Comparison of ENCODE assay signal across 19 cellular contexts in genomic region chr6:134345780-134346179, GRCh38. TPM values are rescaled to one million over a fixed set of nuclear protein-coding genes. Genes with fewer than 3 reads are reported as not detected.
A peak's percentile ranks its signal among the peaks of the same experiment; 100 is the strongest.
DNase-seq lines count a peak whose midpoint lies in the region; ATAC-seq and TF ChIP-seq lines count a peak whose summit lies in the region.
"Had no signal": no experiment of that assay in that cellular context is flagged by ENCODE, and none has a peak within 500 bp of the region (broad histone marks: within the 10 kb centered on the region; RNA-seq: fewer than 3 reads in every experiment).

No MANE protein-coding gene starts in this region.

- BruUV-seq in Calu3 (replicated peaks; lab: Mats Ljungman, UMichigan) = no TSS peak

- no peak overlapping the region for H2BK12ac ChIP-seq in mesenchymal stem cell (ENCODE audit: low read length in 2 of 2)

- H3K4me3 ChIP-seq in mesenchymal stem cell (ENCODE audit: insufficient read depth in 1 of 2, low read depth in 1 of 2, low read length in 2 of 2) (no peak overlapping the region), suprapubic skin (no peak overlapping the region), MM.1S (ENCODE audit: low read length) (no peak overlapping the region)
- H3K4me3 ChIP-seq: ascending aorta, SJCRH30, tibial artery had no signal

- H3K27me3 ChIP-seq in mesenchymal stem cell (ENCODE audit: control insufficient read depth in 1 of 2, insufficient read depth in 1 of 2, low read length in 2 of 2) (no peaks in the 10 kb centered on the region), suprapubic skin (no peaks in the 10 kb centered on the region), foreskin keratinocyte (no peaks in the 10 kb centered on the region), MM.1S (replicated peaks; ENCODE audit: insufficient read depth, low read length) (no peaks in the 10 kb centered on the region)
- H3K27me3 ChIP-seq: ascending aorta, SJCRH30, tibial artery had no signal

- ATAC-seq in Right ventricle myocardium inferior = peak; percentile 82
- ATAC-seq in foreskin keratinocyte = no peak
- ATAC-seq: activated CD4-positive, CD25-positive, alpha-beta regulatory T cell treated with anti-CD3 and anti-CD28 coated beads, Interleukin-2, amount 50 U/mL, for 24 hours had no signal

- H3K9ac ChIP-seq in mesenchymal stem cell (ENCODE audit: low read length) (peak overlapping the region; percentile 50), MM.1S (ENCODE audit: low read length) (no peak overlapping the region)

- no peak overlapping the region for H2AFZ ChIP-seq in mesenchymal stem cell (ENCODE audit: low read depth, low read length)
- no peak overlapping the region for H2AFZ ChIP-seq in MM.1S (ENCODE audit: low read length)

- no peak overlapping the region for H4K91ac ChIP-seq in mesenchymal stem cell (ENCODE audit: low read length)

- no peak overlapping the region for H2BK15ac ChIP-seq in mesenchymal stem cell (ENCODE audit: low read depth, poor library complexity, severe bottlenecking)

- H3K36me3 Mint-ChIP-seq in brain (no peaks in the 10 kb centered on the region), Calu3 (ENCODE audit: insufficient read depth, unreplicated experiment) (no peaks in the 10 kb centered on the region)

- no peaks in the 10 kb centered on the region for H4K20me1 ChIP-seq in MM.1S (ENCODE audit: insufficient read depth, low read length)

- H3K4me1 ChIP-seq in mesenchymal stem cell (ENCODE audit: control insufficient read depth, insufficient read depth, low read depth, low read length) (peaks cover 9% of the 10 kb centered on the region), suprapubic skin (peaks cover 32% of the 10 kb centered on the region), foreskin keratinocyte (peaks cover 8% of the 10 kb centered on the region), MM.1S (ENCODE audit: low read length) (no peaks in the 10 kb centered on the region)
- H3K4me1 ChIP-seq: ascending aorta, SJCRH30, tibial artery had no signal

- H3K27ac Mint-ChIP-seq in brain (peak overlapping the region in 4 of 5 experiments; percentile 10 to 83 (median 28)), Calu3 (ENCODE audit: unreplicated experiment) (no peak overlapping the region)

- no peak for TF ChIP-seq CTCF in brain (conservative IDR thresholded peaks at IDR 0.05)
- no peak for TF ChIP-seq CTCF in suprapubic skin (IDR thresholded peaks at IDR 0.05)
- TF ChIP-seq CTCF in foreskin keratinocyte (conservative IDR thresholded peaks at IDR 0.05) = no peak
- TF ChIP-seq CTCF in MM.1S (IDR thresholded peaks at IDR 0.05; ENCODE audit: low read length) = no peak
- TF ChIP-seq CTCF in Calu3 (IDR thresholded peaks at IDR 0.05; ENCODE audit: unreplicated experiment) = no peak

- 98% methylated on average over 5 of the region's 8 CpGs for WGBS in mesenchymal stem cell
- WGBS in suprapubic skin = 60% methylated on average over 8 of the region's 8 CpGs

- no peak overlapping the region for H2BK120ac ChIP-seq in mesenchymal stem cell (ENCODE audit: low read depth, low read length)

- no peaks in the 10 kb centered on the region for H3K79me2 ChIP-seq in MM.1S (ENCODE audit: low read length)

- H3F3A ChIP-seq in MM.1S (ENCODE audit: insufficient read depth, low read length) = no peaks in the 10 kb centered on the region

- H3K27me3 Mint-ChIP-seq in brain (peaks cover 4% of the 10 kb centered on the region), Calu3 (ENCODE audit: unreplicated experiment) (no peaks in the 10 kb centered on the region)

- H3K9me3 Mint-ChIP-seq in brain (no peaks in the 10 kb centered on the region), Calu3 (ENCODE audit: low read depth, unreplicated experiment) (no peaks in the 10 kb centered on the region)

- H3K79me1 ChIP-seq in mesenchymal stem cell (replicated peaks; ENCODE audit: low read length, poor library complexity, severe bottlenecking) = no peaks in the 10 kb centered on the region

- TF ChIP-seq POLR2A in suprapubic skin (IDR thresholded peaks at IDR 0.05) = no peak

- CTCF ChIA-PET in Calu3 (lab: Charles Lee) = no interaction called here

- no peak overlapping the region for H4K8ac ChIP-seq in mesenchymal stem cell (ENCODE audit: low read length)

- no peaks in the 10 kb centered on the region for H3K36me3 ChIP-seq in mesenchymal stem cell (ENCODE audit: control insufficient read depth in 1 of 2, insufficient read depth in 2 of 2, low read depth in 1 of 2, low read length in 2 of 2)
- no peaks in the 10 kb centered on the region for H3K36me3 ChIP-seq in suprapubic skin
- no peaks in the 10 kb centered on the region for H3K36me3 ChIP-seq in MM.1S (replicated peaks; ENCODE audit: insufficient read depth, low read length)
- H3K36me3 ChIP-seq: ascending aorta, SJCRH30, tibial artery had no signal

- no peak overlapping the region for H3K4ac ChIP-seq in mesenchymal stem cell (ENCODE audit: low read depth in 1 of 2, low read length in 2 of 2)

- H2AK5ac ChIP-seq in mesenchymal stem cell (ENCODE audit: low read length, severe bottlenecking) = no peak overlapping the region

- H3K27ac ChIP-seq in mesenchymal stem cell (ENCODE audit: low read length, poor library complexity, severe bottlenecking) (no peak overlapping the region), suprapubic skin (peak overlapping the region; percentile 32), foreskin keratinocyte (no peak overlapping the region), MM.1S (ENCODE audit: low read length) (no peak overlapping the region)
- H3K27ac ChIP-seq: ascending aorta, SJCRH30, tibial artery had no signal

- TF ChIP-seq EP300 in suprapubic skin (IDR thresholded peaks at IDR 0.05) = no peak

- no peaks in the 10 kb centered on the region for H3K9me2 ChIP-seq in MM.1S (replicated peaks; ENCODE audit: insufficient read depth, low read length)

- H3K9me3 ChIP-seq in mesenchymal stem cell (ENCODE audit: control insufficient read depth, low read length) = no peaks in the 10 kb centered on the region
- H3K9me3 ChIP-seq in suprapubic skin = no peaks in the 10 kb centered on the region
- H3K9me3 ChIP-seq in MM.1S (replicated peaks; ENCODE audit: insufficient read depth, low read length) = no peaks in the 10 kb centered on the region
- H3K9me3 ChIP-seq: ascending aorta, SJCRH30, tibial artery had no signal

- H3K4me1 Mint-ChIP-seq in brain = peaks cover 7% of the 10 kb centered on the region
- no peaks in the 10 kb centered on the region for H3K4me1 Mint-ChIP-seq in Calu3 (ENCODE audit: low read depth, unreplicated experiment)

- H3K4me3 Mint-ChIP-seq in brain (no peak overlapping the region), Calu3 (ENCODE audit: low read depth, unreplicated experiment) (no peak overlapping the region)

- no peak overlapping the region for H3K14ac ChIP-seq in mesenchymal stem cell (ENCODE audit: low read length in 2 of 2)

- intact Hi-C loops in Right ventricle myocardium inferior (cut with DNase I) = loop anchor here (10.0 kb wide), 2 partner anchors 69 to 169 kb away; no protein-coding TSS in a partner anchor
- intact Hi-C loops in Calu3 (cut with micrococcal nuclease; ENCODE audit: unreplicated experiment) = no loop called here

- H3K23ac ChIP-seq in mesenchymal stem cell (ENCODE audit: low read length in 2 of 2) = no peak overlapping the region

- peak; percentile 71 for DNase-seq in Right ventricle myocardium inferior (ENCODE audit: missing footprints)
- DNase-seq in mesenchymal stem cell = no peak
- DNase-seq in suprapubic skin (ENCODE audit: low spot score in 2 of 2) = no peak
- DNase-seq in foreskin keratinocyte = no peak
- no peak for DNase-seq in MM.1S
- DNase-seq in Calu3 = no peak
- DNase-seq in GOT3 (lab: John Stamatoyannopoulos, UW) = no peak
- DNase-seq: activated CD8-positive, alpha-beta memory T cell treated with anti-CD3 and anti-CD28 coated beads, Interleukin-2, amount 50 U/mL, for 4 hours; activated naive CD4-positive, alpha-beta T cell; cortex of kidney; kidney; NCI-H2081 treated with DMSO at 0.1 percent for 48 hours; NCI-H524; nucleus accumbens; SJCRH30 had no signal

- no peak overlapping the region for H3K18ac ChIP-seq in mesenchymal stem cell (ENCODE audit: low read depth in 1 of 2, low read length in 2 of 2)

- no peak overlapping the region for H3K4me2 ChIP-seq in mesenchymal stem cell (ENCODE audit: low read length, poor library complexity, severe bottlenecking)
- no peak overlapping the region for H3K4me2 ChIP-seq in MM.1S (ENCODE audit: low read depth, low read length)

- no peak overlapping the region for H2BK5ac ChIP-seq in mesenchymal stem cell (ENCODE audit: low read depth, low read length, poor library complexity, severe bottlenecking)

RNA-seq across cellular contexts. Expression of gene SGK1, which starts 27.9 kb away (rescaled TPM):
- polyA plus RNA-seq in brain (ENCODE audit: insufficient read depth, low read depth, low replicate concordance) (38.5 TPM), foreskin keratinocyte (37.5 and 43.9 TPM in 2 replicates)
- total RNA-seq in Right ventricle myocardium inferior (28.1 TPM), suprapubic skin (100 to 1,000 TPM; 379 to 684 (median 450) TPM), foreskin keratinocyte (83.9 and 85.2 TPM in 2 replicates), Calu3 (2022) (18.7 and 21.8 TPM in 2 replicates)
- 54.2 TPM for polyA plus RNA-seq in mesenchymal stem cell (2013, experiment 1 of 2)
- 54.0 TPM for polyA plus RNA-seq in mesenchymal stem cell (2013, experiment 2 of 2)
